In genomic region chr2:214341636-214342035, GRCh38 we compare ENCODE assay signal across 13 cellular contexts.
"Had no signal": no experiment of that assay in that cellular context is flagged by ENCODE, and none has a peak within 500 bp of the region (broad histone marks: within the 10 kb centered on the region; RNA-seq: fewer than 3 reads in every experiment).

No MANE protein-coding gene starts in this region.

- H3K27ac ChIP-seq: thyroid gland, vagina had no signal

- H3K27me3 ChIP-seq: thyroid gland, vagina had no signal

- DNase-seq: activated CD4-positive, alpha-beta T cell treated with anti-CD3 and anti-CD28 coated beads, Interleukin-2, amount 50 U/mL, for 1 hour; activated CD4-positive, CD25-positive, alpha-beta regulatory T cell; activated T-cell treated with anti-CD3 and anti-CD28 coated beads for 4 hours; amniotic stem cell; cerebellar nuclear complex; glutamatergic neuron; left cardiac atrium; naive thymus-derived CD4-positive, alpha-beta T cell; right cardiac atrium; thyroid gland had no signal

- H3K4me3 ChIP-seq: lung, smooth muscle cell, thyroid gland, vagina had no signal

- H3K9me3 ChIP-seq: thyroid gland, vagina had no signal

- H3K4me1 ChIP-seq: thyroid gland, vagina had no signal

- H3K36me3 ChIP-seq: thyroid gland, vagina had no signal

- ATAC-seq: left cardiac atrium; naive thymus-derived CD4-positive, alpha-beta T cell; right cardiac atrium had no signal

- H3K4me2 ChIP-seq: smooth muscle cell had no signal
